Comparison of ENCODE assay signal across 12 cellular contexts in the genomic region with DNA sequence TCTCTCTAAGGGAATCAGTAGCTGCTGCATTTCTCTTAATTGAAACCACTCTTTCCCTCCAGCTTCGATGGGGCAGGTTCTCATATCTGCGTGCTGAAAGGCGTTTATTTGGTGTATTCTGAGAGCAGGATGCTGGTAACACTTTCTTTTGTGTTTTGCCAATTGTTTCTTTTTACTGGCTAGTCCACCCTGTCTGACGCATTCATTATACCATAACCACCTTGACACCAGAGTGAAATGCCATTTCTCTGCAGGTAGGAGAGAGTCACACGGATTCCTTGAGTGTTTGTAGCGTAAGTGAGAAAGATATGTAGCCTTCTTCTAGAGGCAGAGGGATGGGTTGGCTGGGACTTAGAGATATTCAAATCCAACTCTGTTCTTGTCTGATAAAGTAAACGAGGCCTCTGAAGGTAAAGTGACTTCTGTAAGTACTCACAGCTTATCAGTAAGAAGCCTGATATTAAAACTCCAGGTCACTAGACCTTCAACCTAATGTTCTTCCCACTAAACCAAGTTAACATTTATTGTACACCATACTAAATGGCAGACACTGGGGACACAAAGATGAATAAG. TPM values are rescaled to one million over a fixed set of nuclear protein-coding genes. Genes with fewer than 3 reads are reported as not detected.
DNase-seq lines count a peak whose midpoint lies in the region; ATAC-seq and TF ChIP-seq lines count a peak whose summit lies in the region.
"Had no signal": no experiment of that assay in that cellular context is flagged by ENCODE, and none has a peak within 500 bp of the region (broad histone marks: within the 10 kb centered on the region; RNA-seq: fewer than 3 reads in every experiment).

No MANE protein-coding gene starts in this region.

- peaks cover 100% of the 10 kb centered on the region for H3K79me2 ChIP-seq in OCI-LY3 (ENCODE audit: low read length)

- peaks cover 98% of the 10 kb centered on the region for H3K4me1 ChIP-seq in OCI-LY3 (ENCODE audit: low read length)
- peaks cover 82% of the 10 kb centered on the region for H3K4me1 ChIP-seq in adipocyte (ENCODE audit: control insufficient read depth, insufficient read depth, low read length)

- H3K27ac Mint-ChIP-seq in CD14-positive monocyte: peak overlapping the region in 5 of 7 donors; percentile 36 to 94 (median 43)
- H3K27ac Mint-ChIP-seq in natural killer cell treated with Interleukin-12 subunit alpha and Interleukin-12 subunit beta and Interleukin-15 and Interleukin-18, amount 100 ng/mL, for 72 hours: peak overlapping the region; percentile 35 to 97
- H3K27ac Mint-ChIP-seq: nephron progenitor cell had no signal

- peaks cover 100% of the 10 kb centered on the region for H4K20me1 ChIP-seq in OCI-LY3 (ENCODE audit: insufficient read depth, low read length)

- DNase-seq in CD14-positive monocyte (ENCODE audit: low spot score) (no peak), adipocyte (ENCODE audit: low read depth) (peak; percentile 33), epidermal melanocyte (ENCODE audit: insufficient read length, low spot score) (no peak), foreskin fibroblast (no peak), putamen (ENCODE audit: low spot score) (no peak), pons (ENCODE audit: low spot score) (no peak)
- DNase-seq in natural killer cell treated with Interleukin-12 subunit alpha and Interleukin-12 subunit beta and Interleukin-15 and Interleukin-18, amount 100 ng/mL, for 72 hours (ENCODE audit: low spot score): no peak
- DNase-seq: H7, NCI-H146, nephron progenitor cell had no signal

- ATAC-seq in natural killer cell treated with Interleukin-12 subunit alpha and Interleukin-12 subunit beta and Interleukin-15 and Interleukin-18, amount 100 ng/mL, for 72 hours: peak; percentile 26 to 69
- ATAC-seq: HepG2 had no signal

- peak overlapping the region; percentile 23 for H3K27ac ChIP-seq in OCI-LY3 (ENCODE audit: low read length)

- no peak overlapping the region for H2AFZ ChIP-seq in OCI-LY3 (ENCODE audit: low read depth, low read length)

- peaks cover 60 to 74% of the 10 kb centered on the region in 2 donors for H3K36me3 Mint-ChIP-seq in CD14-positive monocyte
- peaks cover 28% of the 10 kb centered on the region for H3K36me3 Mint-ChIP-seq in natural killer cell treated with Interleukin-12 subunit alpha and Interleukin-12 subunit beta and Interleukin-15 and Interleukin-18, amount 100 ng/mL, for 72 hours

- H3K27me3 ChIP-seq in OCI-LY3 (ENCODE audit: low read depth, low read length) (no peaks in the 10 kb centered on the region), adipocyte (replicated peaks; ENCODE audit: control insufficient read depth, insufficient read depth, low read length) (no peaks in the 10 kb centered on the region)

- no peaks in the 10 kb centered on the region for H3K9me3 ChIP-seq in OCI-LY3 (ENCODE audit: insufficient read depth, low read length)
- H3K9me3 ChIP-seq in adipocyte (ENCODE audit: control insufficient read depth, low read length): no peaks in the 10 kb centered on the region

- H3K27me3 Mint-ChIP-seq in CD14-positive monocyte (ENCODE audit: low read depth in 3 of 3): peaks cover 0 to 2% (median 0%) of the 10 kb centered on the region in 3 donors
- no peaks in the 10 kb centered on the region for H3K27me3 Mint-ChIP-seq in natural killer cell treated with Interleukin-12 subunit alpha and Interleukin-12 subunit beta and Interleukin-15 and Interleukin-18, amount 100 ng/mL, for 72 hours

- H3K4me3 ChIP-seq in OCI-LY3 (ENCODE audit: low read length) (no peak overlapping the region), adipocyte (ENCODE audit: low read length) (no peak overlapping the region), foreskin fibroblast (ENCODE audit: low read depth in 1 of 2, low read length in 2 of 2) (no peak overlapping the region)

- intact Hi-C loops in CD14-positive monocyte (cut with micrococcal nuclease): loop anchor here in 1 of 2 donors (10.0 kb wide), 1 partner anchor 54 kb away; no protein-coding TSS in a partner anchor

- H3K36me3 ChIP-seq in OCI-LY3 (replicated peaks; ENCODE audit: low read depth, low read length): peaks cover 82% of the 10 kb centered on the region
- peaks cover 18% of the 10 kb centered on the region for H3K36me3 ChIP-seq in adipocyte (ENCODE audit: control insufficient read depth, insufficient read depth, low read length, severe bottlenecking)

- H3K9me3 Mint-ChIP-seq in CD14-positive monocyte: no peaks in the 10 kb centered on the region
- H3K9me3 Mint-ChIP-seq in natural killer cell treated with Interleukin-12 subunit alpha and Interleukin-12 subunit beta and Interleukin-15 and Interleukin-18, amount 100 ng/mL, for 72 hours: no peaks in the 10 kb centered on the region
- H3K9me3 Mint-ChIP-seq: nephron progenitor cell had no signal

- H3K4me2 ChIP-seq in OCI-LY3 (ENCODE audit: low read length): peak overlapping the region; percentile 63

- H3K4me3 Mint-ChIP-seq in CD14-positive monocyte: no peak overlapping the region
- H3K4me3 Mint-ChIP-seq in natural killer cell treated with Interleukin-12 subunit alpha and Interleukin-12 subunit beta and Interleukin-15 and Interleukin-18, amount 100 ng/mL, for 72 hours: peak overlapping the region; percentile 36
- H3K4me3 Mint-ChIP-seq: nephron progenitor cell had no signal

- no peak overlapping the region for H3K9ac ChIP-seq in OCI-LY3 (ENCODE audit: low read length)
- H3K9ac ChIP-seq in adipocyte (ENCODE audit: low read length): peak overlapping the region; percentile 82

- peaks cover 90% of the 10 kb centered on the region for H3K4me1 Mint-ChIP-seq in CD14-positive monocyte
- H3K4me1 Mint-ChIP-seq in natural killer cell treated with Interleukin-12 subunit alpha and Interleukin-12 subunit beta and Interleukin-15 and Interleukin-18, amount 100 ng/mL, for 72 hours (ENCODE audit: low read depth in 2 of 2): peaks cover 88% of the 10 kb centered on the region in 2 donors

- no peak for TF ChIP-seq CTCF in CD14-positive monocyte (IDR thresholded peaks at IDR 0.05)
- TF ChIP-seq CTCF in OCI-LY3 (IDR thresholded peaks at IDR 0.05; ENCODE audit: low read depth, low read length): no peak
- no peak for TF ChIP-seq CTCF in foreskin fibroblast (IDR thresholded peaks at IDR 0.05; ENCODE audit: low read depth, low read length)

RNA-seq across cellular contexts. Expression of a gene that starts 21.4 kb away (rescaled TPM):
- 100 to 1,000 TPM; 415 to 531 TPM for polyA plus RNA-seq in CD14-positive monocyte
- 100 to 1,000 TPM; 698 to 736 TPM for total RNA-seq in natural killer cell treated with Interleukin-12 subunit alpha and Interleukin-12 subunit beta and Interleukin-15 and Interleukin-18, amount 100 ng/mL, for 72 hours
